Comparison of ENCODE assay signal across 10 cellular contexts in the genomic region with DNA sequence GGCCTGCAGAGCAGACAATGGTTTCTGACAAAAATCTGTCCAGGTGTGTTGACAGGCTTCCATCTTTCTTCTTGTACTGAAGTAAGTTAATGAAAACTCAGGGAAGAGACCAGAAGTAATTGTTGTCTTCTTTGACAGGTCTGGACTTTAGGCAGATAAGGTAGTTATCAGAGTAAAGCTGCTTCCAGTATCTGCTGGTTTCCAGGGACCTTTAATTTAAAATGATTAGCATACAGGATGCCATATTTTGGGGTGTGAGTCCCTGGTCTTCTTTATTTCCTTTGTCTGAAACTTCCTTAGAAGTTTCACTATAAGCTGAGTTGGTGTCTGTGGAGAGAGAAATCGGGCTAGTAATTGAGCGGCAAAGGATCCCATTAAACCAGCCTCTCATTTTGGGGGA. TPM values are rescaled to one million over a fixed set of nuclear protein-coding genes. Genes with fewer than 3 reads are reported as not detected.
DNase-seq lines count a peak whose midpoint lies in the region; ATAC-seq, FAIRE-seq and TF ChIP-seq lines count a peak whose summit lies in the region.
"Had no signal": no experiment of that assay in that cellular context is flagged by ENCODE, and none has a peak within 500 bp of the region (broad histone marks: within the 10 kb centered on the region; RNA-seq: fewer than 3 reads in every experiment).

No MANE protein-coding gene starts in this region.

- H3K79me2 ChIP-seq in DOHH2 (ENCODE audit: control insufficient read depth, low read length) (peaks cover 61% of the 10 kb centered on the region), OCI-LY1 (ENCODE audit: insufficient read depth, low read length) (peaks cover 36% of the 10 kb centered on the region), H1 (ENCODE audit: control insufficient read depth in 1 of 2, insufficient read depth in 2 of 2, low read length in 2 of 2) (peaks cover 26 to 53% of the 10 kb centered on the region in 2 experiments)

- H4K5ac ChIP-seq in H1 (ENCODE audit: insufficient read length, low read depth, low read length), result no peak overlapping the region

- TF ChIP-seq CTCF in DOHH2 (IDR thresholded peaks at IDR 0.05; ENCODE audit: low read depth, low read length, poor library complexity, severe bottlenecking), result no peak
- no peak for TF ChIP-seq CTCF in OCI-LY1 (IDR thresholded peaks at IDR 0.05; ENCODE audit: low read length)
- TF ChIP-seq CTCF in H1 (IDR thresholded peaks at IDR 0.05; ENCODE audit: control extremely low read depth in 1 of 3, insufficient read depth in 1 of 3, low read depth in 1 of 3, low read length in 3 of 3), result no peak

- POLR2A ChIA-PET in H1 (lab: Charles Lee; ENCODE audit: partially characterized antibody), result interaction anchor here (0.8 to 4.3 kb wide), 11 partner anchors 10 to 87 kb away, joined by 3 to 27 read pairs (median 4); partner anchors contain the start of gene SELENOH

- H2AFZ ChIP-seq in OCI-LY1 (ENCODE audit: low read length) (no peak overlapping the region), H1 (ENCODE audit: low read length) (no peak overlapping the region), neuron (ENCODE audit: low read depth, low read length) (no peak overlapping the region)

- no peak overlapping the region for H3K56ac ChIP-seq in H1 (replicated peaks; ENCODE audit: insufficient read length, low read depth, low read length)

- H3F3A ChIP-seq in DOHH2 (ENCODE audit: control insufficient read depth, insufficient read depth), result no peaks in the 10 kb centered on the region; the same call in 1 of the 2 replicates
- H3F3A ChIP-seq in OCI-LY1 (ENCODE audit: insufficient read depth, low read length), result no peaks in the 10 kb centered on the region; the same call in 1 of the 2 replicates

- H2BK12ac ChIP-seq in H1 (ENCODE audit: low read depth, low read length), result no peak overlapping the region

- H3K4me1 ChIP-seq in DOHH2 (ENCODE audit: control insufficient read depth, low read length) (peaks cover 26% of the 10 kb centered on the region), OCI-LY1 (ENCODE audit: insufficient read depth, low read length, severe bottlenecking) (peaks cover 28% of the 10 kb centered on the region), H1 (replicated peaks in 1 of 4; ENCODE audit: control insufficient read depth in 3 of 4, insufficient read depth in 4 of 4, low read length in 3 of 4) (peaks cover 0 to 4% (median 0%) of the 10 kb centered on the region in 4 experiments; a peak in 1 of 7 replicates), neuron (ENCODE audit: insufficient read depth, low read length) (peaks cover 23% of the 10 kb centered on the region)

- H3K27me3 ChIP-seq in DOHH2 (ENCODE audit: control insufficient read depth, low read length) (no peaks in the 10 kb centered on the region), OCI-LY1 (ENCODE audit: insufficient read depth, low read length) (no peaks in the 10 kb centered on the region), H1 (replicated peaks in 1 of 4; ENCODE audit: control insufficient read depth in 3 of 4, extremely low read depth in 1 of 4, insufficient read depth in 3 of 4, low read length in 3 of 4) (no peaks in the 10 kb centered on the region), neuron (ENCODE audit: insufficient read depth, low read length) (no peaks in the 10 kb centered on the region)

- H3K36me3 ChIP-seq in DOHH2 (ENCODE audit: control insufficient read depth, low read length) (peaks cover 31% of the 10 kb centered on the region), OCI-LY1 (ENCODE audit: insufficient read depth, low read length) (peaks cover 27% of the 10 kb centered on the region), H1 (ENCODE audit: control insufficient read depth in 2 of 4, insufficient read depth in 4 of 4, low read length in 3 of 4) (peaks cover 0 to 11% (median 4%) of the 10 kb centered on the region in 4 experiments; a peak in 3 of 8 replicates), neuron (ENCODE audit: insufficient read depth, low read length) (peaks cover 12% of the 10 kb centered on the region)

- no peak overlapping the region for H4K91ac ChIP-seq in H1 (replicated peaks; ENCODE audit: insufficient read length, low read length)

- H3K4ac ChIP-seq in H1 (replicated peaks; ENCODE audit: insufficient read length, low read depth, low read length), result no peak overlapping the region

- H2AK5ac ChIP-seq in H1 (ENCODE audit: low read depth, low read length), result no peak overlapping the region

- DNase-seq in H1 (ENCODE audit: low read depth in 1 of 2, low spot score in 2 of 2), result no peak
- no peak for DNase-seq in hippocampal formation (lab: John Stamatoyannopoulos, UW)
- DNase-seq in NCI-H2196 (lab: John Stamatoyannopoulos, UW; ENCODE audit: unreplicated experiment), result no peak
- DNase-seq: T-helper 9 cell had no signal

- peak overlapping the region; percentile 79 for H3K4me2 ChIP-seq in DOHH2 (ENCODE audit: low read length)
- H3K4me2 ChIP-seq in OCI-LY1 (ENCODE audit: low read length), result peak overlapping the region; percentile 74
- peak overlapping the region; percentile 60 to 74 for H3K4me2 ChIP-seq in H1 (ENCODE audit: insufficient read depth in 1 of 2, low read depth in 2 of 2, low read length in 2 of 2)

- FAIRE-seq in H1 (lab: Jason Lieb, UNC), result no peak

- ATAC-seq in GM18907 (IDR thresholded peaks at IDR 0.05; ENCODE audit: unreplicated experiment) (no peak), HG03196 (IDR thresholded peaks at IDR 0.05; ENCODE audit: unreplicated experiment) (no peak)

- CTCF ChIA-PET in H1 (lab: Charles Lee; ENCODE audit: partially characterized antibody), result interaction anchor here (0.7 to 1.0 kb wide), 5 partner anchors 21 to 853 kb away, joined by 3 read pairs; no protein-coding TSS in a partner anchor

- no peak overlapping the region for H3K23ac ChIP-seq in H1 (ENCODE audit: insufficient read length)

- no peak overlapping the region for H2BK120ac ChIP-seq in H1 (replicated peaks; ENCODE audit: low read depth, low read length)

- H2BK20ac ChIP-seq in H1 (ENCODE audit: low read length), result no peak overlapping the region

- H3K18ac ChIP-seq in H1 (ENCODE audit: extremely low read depth, low read length), result no peak overlapping the region

- H3K4me3 ChIP-seq in DOHH2 (ENCODE audit: low read length) (peak overlapping the region; percentile 100), OCI-LY1 (ENCODE audit: low read depth, low read length, poor library complexity, severe bottlenecking) (peak overlapping the region; percentile 98), H1 (ENCODE audit: extremely low read depth in 1 of 4, insufficient read depth in 2 of 4, low read depth in 3 of 4, low read length in 4 of 4) (peak overlapping the region; percentile 91 to 100 (median 98); a peak in 5 of 8 replicates), neuron (ENCODE audit: low read length) (peak overlapping the region; percentile 67)

- H3K27ac ChIP-seq in DOHH2 (ENCODE audit: low read depth, low read length) (no peak overlapping the region), OCI-LY1 (ENCODE audit: low read depth, low read length, poor library complexity, severe bottlenecking) (no peak overlapping the region), H1 (ENCODE audit: low read depth, low read length) (no peak overlapping the region)
- H3K27ac ChIP-seq: epithelial cell of prostate had no signal

- H3K9me3 ChIP-seq in DOHH2 (ENCODE audit: control insufficient read depth, insufficient read depth, low read length) (no peaks in the 10 kb centered on the region), OCI-LY1 (ENCODE audit: low read length) (no peaks in the 10 kb centered on the region), H1 (ENCODE audit: insufficient read depth in 2 of 2, low read depth in 1 of 2, low read length in 1 of 2) (peaks cover 0 to 3% of the 10 kb centered on the region in 2 experiments; a peak in 1 of 4 replicates), neuron (ENCODE audit: low read length) (peaks cover 4% of the 10 kb centered on the region)

- no peak overlapping the region for H2BK15ac ChIP-seq in H1 (ENCODE audit: low read length)

- H3K23me2 ChIP-seq in H1 (ENCODE audit: low read depth, low read length), result peaks cover 9% of the 10 kb centered on the region

- peaks cover 2% of the 10 kb centered on the region; the same call in 1 of the 2 replicates for H3K79me1 ChIP-seq in H1 (ENCODE audit: low read depth, low read length)

- H3K9ac ChIP-seq in OCI-LY1 (ENCODE audit: low read length), result peak overlapping the region; percentile 98
- no peak overlapping the region for H3K9ac ChIP-seq in H1 (replicated peaks in 1 of 4; ENCODE audit: extremely low read depth in 1 of 4, low read depth in 3 of 4, low read length in 3 of 4)

- TF ChIP-seq RAD21 in H1 (IDR thresholded peaks at IDR 0.05 in 1 of 2, conservative IDR thresholded peaks at IDR 0.05 in 1 of 2; ENCODE audit: low read depth in 2 of 2, low read length in 2 of 2), result no peak

- no peak overlapping the region for H3K14ac ChIP-seq in H1 (ENCODE audit: insufficient read length)

- H2BK5ac ChIP-seq in H1 (ENCODE audit: low read depth, low read length), result no peak overlapping the region

- 87% methylated on average over 2 of the region's 2 CpGs; no CpG with 5 or more reads in 1 of the 2 experiments for WGBS in H1 (ENCODE audit: extremely low coverage in 1 of 2, insufficient coverage in 1 of 2, insufficient read length in 1 of 2, insufficient replicate concordance in 2 of 2, low coverage in 1 of 2, low lambda C conversion rate in 2 of 2, missing lambda C conversion rate in 1 of 2), 2 experiments

- TF ChIP-seq POLR2A in H1 (IDR thresholded peaks at IDR 0.05; ENCODE audit: control extremely low read depth in 1 of 2, low read depth in 2 of 2, low read length in 2 of 2), result no peak

- H3K9me2 ChIP-seq in DOHH2 (replicated peaks; ENCODE audit: control insufficient read depth, low read length), result no peaks in the 10 kb centered on the region
- H3K9me2 ChIP-seq in OCI-LY1 (ENCODE audit: low read depth, low read length), result no peaks in the 10 kb centered on the region

- H4K8ac ChIP-seq in H1 (ENCODE audit: extremely low read depth, insufficient read depth, low read length), result no peak overlapping the region

- no peak for TF ChIP-seq EP300 in H1 (IDR thresholded peaks at IDR 0.05; ENCODE audit: borderline replicate concordance in 1 of 2, low read depth in 2 of 2, low read length in 2 of 2)

- peaks cover 6% of the 10 kb centered on the region; the same call in 1 of the 2 replicates for H4K20me1 ChIP-seq in DOHH2 (ENCODE audit: control insufficient read depth, insufficient read depth, low read depth, low read length)
- no peaks in the 10 kb centered on the region for H4K20me1 ChIP-seq in OCI-LY1 (ENCODE audit: insufficient read depth, low read length)
- H4K20me1 ChIP-seq in H1 (replicated peaks in 1 of 2; ENCODE audit: control insufficient read depth in 1 of 2, insufficient read depth in 2 of 2, low read length in 2 of 2), result peaks cover 0 to 5% of the 10 kb centered on the region in 2 experiments

RNA-seq across cellular contexts. Expression of gene TMX2, which starts 1.5 kb away (rescaled TPM):
- 100.0 and 104 TPM in 2 replicates for total RNA-seq in H1 (2021; fragmentation: NEBNext Ultra II Directional; extraction: Animal tissue kit (Norgen Biotek cat#: 25700))
- polyA plus RNA-seq in H1 (2011; rRNA removed), result 65.3 and 70.4 TPM in 2 replicates
- polyA plus RNA-seq in H1 (2011; cell fraction: cytosol; rRNA removed), result 79.7 TPM
- polyA plus RNA-seq in H1 (2011; cell fraction: nucleus; rRNA removed), result 117 TPM
- polyA plus RNA-seq in H1 (2012, experiment 1 of 2), result 93.1 to 113 TPM (median 98.2 TPM) in 4 replicates
- 105 TPM for polyA plus RNA-seq in H1 (2012, experiment 2 of 2)
- polyA plus RNA-seq in H1 (2013, experiment 1 of 2), result 147 TPM
- polyA plus RNA-seq in H1 (2013, experiment 2 of 2), result 167 TPM
- polyA minus RNA-seq in H1 (2011; rRNA and poly(A)+ RNA removed), result 155 and 165 TPM in 2 replicates
- 69.8 TPM for polyA minus RNA-seq in H1 (2011; cell fraction: cytosol; rRNA and poly(A)+ RNA removed)
- polyA minus RNA-seq in H1 (2011; cell fraction: nucleus; rRNA and poly(A)+ RNA removed), result 65.3 TPM

RNA-seq across cellular contexts. Expression of gene MED19, which starts 1.8 kb away (rescaled TPM):
- total RNA-seq in H1 (2021; fragmentation: NEBNext Ultra II Directional; extraction: Animal tissue kit (Norgen Biotek cat#: 25700)), result 19.4 and 20.5 TPM in 2 replicates
- polyA plus RNA-seq in H1 (2011; rRNA removed), result 35.4 and 49.3 TPM in 2 replicates
- polyA plus RNA-seq in H1 (2011; cell fraction: cytosol; rRNA removed), result 25.1 TPM
- 15.8 TPM for polyA plus RNA-seq in H1 (2011; cell fraction: nucleus; rRNA removed)
- polyA plus RNA-seq in H1 (2012, experiment 1 of 2), result 15.3 to 18.0 TPM (median 16.8 TPM) in 4 replicates
- 23.2 TPM for polyA plus RNA-seq in H1 (2012, experiment 2 of 2)
- 33.4 TPM for polyA plus RNA-seq in H1 (2013, experiment 1 of 2)
- 30.4 TPM for polyA plus RNA-seq in H1 (2013, experiment 2 of 2)
- polyA minus RNA-seq in H1 (2011; rRNA and poly(A)+ RNA removed), result 7.3 and 8.2 TPM in 2 replicates
- polyA minus RNA-seq in H1 (2011; cell fraction: cytosol; rRNA and poly(A)+ RNA removed), result 4.3 TPM
- 10.6 TPM for polyA minus RNA-seq in H1 (2011; cell fraction: nucleus; rRNA and poly(A)+ RNA removed)

RNA-seq across cellular contexts. Expression of gene SELENOH, which starts 27.4 kb away (rescaled TPM):
- total RNA-seq in H1 (2021; fragmentation: NEBNext Ultra II Directional; extraction: Animal tissue kit (Norgen Biotek cat#: 25700)), result 242 and 243 TPM in 2 replicates
- 264 and 326 TPM in 2 replicates for polyA plus RNA-seq in H1 (2011; rRNA removed)
- polyA plus RNA-seq in H1 (2011; cell fraction: cytosol; rRNA removed), result 291 TPM
- polyA plus RNA-seq in H1 (2011; cell fraction: nucleus; rRNA removed), result 115 TPM
- polyA plus RNA-seq in H1 (2012, experiment 1 of 2), result 203 to 240 TPM (median 210 TPM) in 4 replicates
- polyA plus RNA-seq in H1 (2012, experiment 2 of 2), result 474 TPM
- 350 TPM for polyA plus RNA-seq in H1 (2013, experiment 1 of 2)
- 357 TPM for polyA plus RNA-seq in H1 (2013, experiment 2 of 2)
- 11.8 and 12.3 TPM in 2 replicates for polyA minus RNA-seq in H1 (2011; rRNA and poly(A)+ RNA removed)
- polyA minus RNA-seq in H1 (2011; cell fraction: cytosol; rRNA and poly(A)+ RNA removed), result 44.0 TPM
- polyA minus RNA-seq in H1 (2011; cell fraction: nucleus; rRNA and poly(A)+ RNA removed), result 61.7 TPM

RNA-seq across cellular contexts. Expression of gene BTBD18, which starts 37.8 kb away (rescaled TPM):
- total RNA-seq in H1 (2021; fragmentation: NEBNext Ultra II Directional; extraction: Animal tissue kit (Norgen Biotek cat#: 25700)), result not detected in 2 replicates
- polyA plus RNA-seq in H1 (2011; rRNA removed), result 0.03 TPM in 2 replicates
- polyA plus RNA-seq in H1 (2011; cell fraction: cytosol; rRNA removed), result 0.03 TPM
- polyA plus RNA-seq in H1 (2011; cell fraction: nucleus; rRNA removed), result 0.07 TPM
- 0.10 to 0.19 TPM (median 0.14 TPM) in 4 replicates for polyA plus RNA-seq in H1 (2012, experiment 1 of 2)
- not detected for polyA plus RNA-seq in H1 (2012, experiment 2 of 2)
- polyA plus RNA-seq in H1 (2013, experiment 1 of 2), result 0.02 TPM
- 0.02 TPM for polyA plus RNA-seq in H1 (2013, experiment 2 of 2)
- 0.16 TPM in 1 of 2 replicates, not detected in the other for polyA minus RNA-seq in H1 (2011; rRNA and poly(A)+ RNA removed)
- not detected for polyA minus RNA-seq in H1 (2011; cell fraction: cytosol; rRNA and poly(A)+ RNA removed)
- not detected for polyA minus RNA-seq in H1 (2011; cell fraction: nucleus; rRNA and poly(A)+ RNA removed)

RNA-seq across cellular contexts. Expression of gene ZDHHC5, which starts 45.9 kb away (rescaled TPM):
- total RNA-seq in H1 (2021; fragmentation: NEBNext Ultra II Directional; extraction: Animal tissue kit (Norgen Biotek cat#: 25700)), result 54.8 and 56.3 TPM in 2 replicates
- 36.1 and 40.0 TPM in 2 replicates for polyA plus RNA-seq in H1 (2011; rRNA removed)
- 43.3 TPM for polyA plus RNA-seq in H1 (2011; cell fraction: cytosol; rRNA removed)
- 53.0 TPM for polyA plus RNA-seq in H1 (2011; cell fraction: nucleus; rRNA removed)
- 30.3 to 43.2 TPM (median 37.2 TPM) in 4 replicates for polyA plus RNA-seq in H1 (2012, experiment 1 of 2)
- polyA plus RNA-seq in H1 (2012, experiment 2 of 2), result 29.7 TPM
- polyA plus RNA-seq in H1 (2013, experiment 1 of 2), result 43.4 TPM
- 48.7 TPM for polyA plus RNA-seq in H1 (2013, experiment 2 of 2)
- polyA minus RNA-seq in H1 (2011; rRNA and poly(A)+ RNA removed), result 84.0 and 88.8 TPM in 2 replicates
- 31.1 TPM for polyA minus RNA-seq in H1 (2011; cell fraction: cytosol; rRNA and poly(A)+ RNA removed)
- polyA minus RNA-seq in H1 (2011; cell fraction: nucleus; rRNA and poly(A)+ RNA removed), result 34.7 TPM
